In the genomic region with DNA sequence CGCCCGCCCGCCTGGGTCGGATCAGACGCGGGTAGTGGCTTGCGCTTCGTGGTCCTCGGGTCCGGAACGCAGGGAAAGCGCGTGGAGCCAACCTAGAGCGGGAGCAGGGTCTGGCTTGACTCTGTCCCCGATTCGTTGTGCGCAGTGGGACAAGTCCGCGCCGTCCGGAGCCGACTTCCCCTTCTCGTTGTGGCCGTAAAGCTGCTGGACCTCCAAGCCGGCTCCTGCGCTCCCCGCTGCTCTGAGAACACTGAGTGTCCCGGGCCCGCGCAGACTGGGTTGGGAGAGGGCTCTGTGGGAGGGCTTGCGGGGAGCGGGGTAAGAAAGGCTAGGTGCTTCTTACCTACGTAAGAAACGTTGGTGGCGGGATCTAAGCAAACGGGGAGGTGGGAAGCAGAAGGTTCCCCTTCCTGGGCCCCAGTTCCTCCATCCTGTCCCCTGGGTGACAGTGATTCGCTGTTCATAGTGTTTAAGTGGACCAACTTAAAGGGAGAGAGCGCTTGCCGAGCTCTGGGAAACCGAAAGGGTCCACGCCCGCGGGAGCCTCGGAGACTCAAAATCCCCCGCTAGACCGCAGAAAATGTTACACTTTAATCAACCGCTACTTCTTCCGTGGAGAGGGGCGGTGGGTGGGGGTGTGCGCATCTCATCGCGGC, we compare ENCODE assay signal across 9 cellular contexts. TPM values are rescaled to one million over a fixed set of nuclear protein-coding genes. Genes with fewer than 3 reads are reported as not detected.
A peak's percentile ranks its signal among the peaks of the same experiment; 100 is the strongest.
DNase-seq lines count a peak whose midpoint lies in the region; FAIRE-seq and TF ChIP-seq lines count a peak whose summit lies in the region.
"Had no signal": no experiment of that assay in that cellular context is flagged by ENCODE, and none has a peak within 500 bp of the region (broad histone marks: within the 10 kb centered on the region; RNA-seq: fewer than 3 reads in every experiment).

No MANE protein-coding gene starts in this region.

- no peaks in the 10 kb centered on the region for H3K36me3 ChIP-seq in bronchial epithelial cell (ENCODE audit: control insufficient read depth, insufficient read depth, low read length)
- no peaks in the 10 kb centered on the region for H3K36me3 ChIP-seq in muscle layer of colon (ENCODE audit: insufficient read depth, low read length)
- no peaks in the 10 kb centered on the region for H3K36me3 ChIP-seq in vagina

- FAIRE-seq in bronchial epithelial cell (lab: Jason Lieb, UNC), result no peak

- TF ChIP-seq CTCF in bronchial epithelial cell (IDR thresholded peaks at IDR 0.05; ENCODE audit: insufficient read depth, low read length, severe bottlenecking) (no peak), vagina (IDR thresholded peaks at IDR 0.05) (no peak)

- DNase-seq in stimulated activated CD4-positive, alpha-beta T cell treated with anti-CD3 and anti-CD28 coated beads, Interleukin-2, amount 100 ng/mL, for 4 hours (ENCODE audit: low read depth), result peak; percentile 19
- DNase-seq in stimulated activated CD4-positive, alpha-beta T cell treated with anti-CD3 and anti-CD28 coated beads, Interleukin-12 subunit alpha, Interleukin-12 subunit beta, amount 100 ng/mL, for 4 hours, result no peak
- no peak for DNase-seq in bronchial epithelial cell (ENCODE audit: low read depth)
- DNase-seq in vagina (ENCODE audit: extremely low spot score in 2 of 2), result no peak
- DNase-seq in DMS53 (lab: John Stamatoyannopoulos, UW), result no peak
- DNase-seq in NCI-H2196 (lab: John Stamatoyannopoulos, UW; ENCODE audit: unreplicated experiment), result no peak
- DNase-seq in NCI-H446 (lab: John Stamatoyannopoulos, UW), result no peak
- DNase-seq: Caco-2 had no signal

- H3K4me1 ChIP-seq in muscle layer of colon (ENCODE audit: insufficient read depth, low read length) (peaks cover 12% of the 10 kb centered on the region), vagina (peaks cover 41% of the 10 kb centered on the region)
- H3K4me1 ChIP-seq: Caco-2 had no signal

- intact Hi-C loops in vagina (cut with DNase I), result no loop called here

- H3K9ac ChIP-seq in muscle layer of colon (ENCODE audit: low read length), result no peak overlapping the region

- H3K4me3 ChIP-seq in bronchial epithelial cell (ENCODE audit: low read depth, low read length) (peak overlapping the region; percentile 6), muscle layer of colon (ENCODE audit: low read depth in 1 of 2, low read length in 2 of 2) (peak overlapping the region; percentile 31 to 38), vagina (peak overlapping the region; percentile 13 to 15)

- no peak overlapping the region for H3K27ac ChIP-seq in muscle layer of colon (ENCODE audit: low read depth, low read length)
- no peak overlapping the region for H3K27ac ChIP-seq in vagina

- H3K9me3 ChIP-seq in muscle layer of colon (ENCODE audit: low read length) (no peaks in the 10 kb centered on the region), vagina (no peaks in the 10 kb centered on the region)
- H3K9me3 ChIP-seq: Caco-2 had no signal

- no peak for TF ChIP-seq POLR2A in vagina (IDR thresholded peaks at IDR 0.05)

- H3K27me3 ChIP-seq in bronchial epithelial cell (ENCODE audit: control insufficient read depth, insufficient read depth, low read length), result peaks cover 50% of the 10 kb centered on the region
- peaks cover 51 to 79% of the 10 kb centered on the region in 2 donors for H3K27me3 ChIP-seq in muscle layer of colon (ENCODE audit: control insufficient read depth in 1 of 2, insufficient read depth in 2 of 2, low read length in 2 of 2)
- H3K27me3 ChIP-seq in vagina, result no peaks in the 10 kb centered on the region

RNA-seq across cellular contexts. Expression of gene FOXE1, which starts 4.3 kb away (rescaled TPM):
- total RNA-seq in bronchial epithelial cell, result 1.1 and 2.6 TPM in 2 replicates
- 7.9 TPM for total RNA-seq in vagina
- total RNA-seq: Caco-2 had no signal
